13 cellular contexts compared by ENCODE assay signal in the genomic region with DNA sequence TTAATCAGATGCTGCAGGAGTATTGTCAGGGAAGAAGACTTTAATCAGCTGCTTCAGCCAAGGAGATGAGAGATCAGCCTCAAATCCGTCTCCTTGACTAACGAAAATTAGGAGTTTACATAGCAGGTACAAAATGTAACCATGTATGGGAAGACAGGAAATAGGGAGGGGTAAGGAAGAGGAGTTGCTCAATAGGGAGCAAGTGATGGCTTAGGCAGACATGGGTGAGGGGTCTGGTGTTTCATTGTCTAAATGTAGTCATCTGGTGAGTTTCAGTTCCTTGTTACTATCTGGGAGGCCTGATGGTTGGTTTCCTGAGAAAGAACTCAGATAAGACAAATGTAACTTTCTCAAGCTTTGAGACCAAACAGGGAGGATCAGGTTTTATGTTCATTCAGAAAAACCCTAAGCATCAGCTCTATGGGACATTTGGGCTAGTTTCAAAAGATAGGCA.
DNase-seq lines count a peak whose midpoint lies in the region; ATAC-seq lines count a peak whose summit lies in the region.
"Had no signal": no experiment of that assay in that cellular context is flagged by ENCODE, and none has a peak within 500 bp of the region (broad histone marks: within the 10 kb centered on the region; RNA-seq: fewer than 3 reads in every experiment).

No MANE protein-coding gene starts in this region.

- DNase-seq in germinal center (ENCODE audit: low spot score) (peak; percentile 46), HUDEP-2 (lab: John Stamatoyannopoulos, UW; ENCODE audit: unreplicated experiment in 76 of 76) (no peak), DMS53 (lab: John Stamatoyannopoulos, UW) (no peak), midbrain (lab: John Stamatoyannopoulos, UW) (no peak)
- DNase-seq in activated effector memory CD4-positive, alpha-beta T cell treated with Interleukin-2 at 50 U/mL for 16 hours = no peak
- DNase-seq: activated CD4-positive, alpha-beta T cell treated with anti-CD3 and anti-CD28 coated beads for 36 hours; activated naive CD4-positive, alpha-beta T cell treated with anti-CD3 and anti-CD28 coated beads for 36 hours; CD8-positive, alpha-beta memory T cell; dermis blood vessel endothelial cell; NCI-H187 had no signal

- peak; percentile 86 for ATAC-seq in GM18499 (IDR thresholded peaks at IDR 0.05; ENCODE audit: insufficient read depth, unreplicated experiment)
- ATAC-seq in GM21529 (IDR thresholded peaks at IDR 0.05; ENCODE audit: unreplicated experiment) = peak; percentile 91
- ATAC-seq in HG03565 (IDR thresholded peaks at IDR 0.05; ENCODE audit: unreplicated experiment) = peak; percentile 84
- ATAC-seq: activated CD4-positive, alpha-beta T cell treated with anti-CD3 and anti-CD28 coated beads for 36 hours had no signal
